10 cellular contexts compared by ENCODE assay signal in the genomic region with DNA sequence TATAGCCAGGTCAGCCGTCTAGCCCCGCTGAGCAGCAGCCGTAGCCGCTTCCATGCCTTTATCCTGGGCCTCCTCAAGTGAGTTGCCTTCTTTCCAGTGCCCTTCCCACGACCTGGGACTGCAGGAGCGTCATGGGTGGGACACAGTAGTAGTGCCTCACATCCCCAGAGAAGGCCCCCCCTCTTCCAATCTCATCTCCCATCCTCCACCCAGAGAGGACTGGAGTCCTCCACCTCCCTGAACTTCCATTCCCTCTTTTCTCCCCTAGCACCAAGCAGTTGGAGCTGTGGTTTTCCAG. TPM values are rescaled to one million over a fixed set of nuclear protein-coding genes. Genes with fewer than 3 reads are reported as not detected.
DNase-seq lines count a peak whose midpoint lies in the region; ATAC-seq and TF ChIP-seq lines count a peak whose summit lies in the region.
"Had no signal": no experiment of that assay in that cellular context is flagged by ENCODE, and none has a peak within 500 bp of the region (broad histone marks: within the 10 kb centered on the region; RNA-seq: fewer than 3 reads in every experiment).

No MANE protein-coding gene starts in this region.

- peak overlapping the region; percentile 92 for H3K4me3 Mint-ChIP-seq in dendritic cell treated with granulocyte-macrophage colony-stimulating factor and Interleukin-4, amounts not matched to agents 40 ng/mL and 50 ng/mL, for 4 days
- peak overlapping the region; percentile 84 to 94 (median 94) for H3K4me3 Mint-ChIP-seq in nephron

- H3K4me3 ChIP-seq in AG10803 (ENCODE audit: low read length) (peak overlapping the region; percentile 93), LNCaP clone FGC (ENCODE audit: low read depth, low read length) (peak overlapping the region; percentile 95)

- peaks cover 6% of the 10 kb centered on the region for H3K27me3 Mint-ChIP-seq in dendritic cell treated with granulocyte-macrophage colony-stimulating factor and Interleukin-4, amounts not matched to agents 40 ng/mL and 50 ng/mL, for 4 days
- no peaks in the 10 kb centered on the region for H3K27me3 Mint-ChIP-seq in nephron (ENCODE audit: low read depth)

- H3K4me1 Mint-ChIP-seq in dendritic cell treated with granulocyte-macrophage colony-stimulating factor and Interleukin-4, amounts not matched to agents 40 ng/mL and 50 ng/mL, for 4 days (ENCODE audit: low read depth): peaks cover 53% of the 10 kb centered on the region
- H3K4me1 Mint-ChIP-seq in nephron: peaks cover 21% of the 10 kb centered on the region

- TF ChIP-seq CTCF in AG10803 (conservative IDR thresholded peaks at IDR 0.05; ENCODE audit: low read length) (no peak), LNCaP clone FGC (IDR thresholded peaks at IDR 0.05; ENCODE audit: control insufficient read depth, extremely low read depth, insufficient read depth) (no peak), nephron (IDR thresholded peaks at IDR 0.05; ENCODE audit: unreplicated experiment in 3 of 3) (no peak)

- DNase-seq in AG10803 (ENCODE audit: low read depth) (no peak), LNCaP clone FGC (ENCODE audit: low read depth) (no peak), HT-29 (ENCODE audit: low spot score) (no peak), pons (ENCODE audit: low spot score) (no peak)

- intact Hi-C loops in dendritic cell treated with granulocyte-macrophage colony-stimulating factor and Interleukin-4, amounts not matched to agents 40 ng/mL and 50 ng/mL, for 4 days (cut with micrococcal nuclease): loop anchor here (2.0 kb wide), 1 partner anchor 75 kb away; no protein-coding TSS in a partner anchor

- no peaks in the 10 kb centered on the region for H3K9me3 Mint-ChIP-seq in dendritic cell treated with granulocyte-macrophage colony-stimulating factor and Interleukin-4, amounts not matched to agents 40 ng/mL and 50 ng/mL, for 4 days
- H3K9me3 Mint-ChIP-seq in nephron: no peaks in the 10 kb centered on the region

- H3K27ac Mint-ChIP-seq in dendritic cell treated with granulocyte-macrophage colony-stimulating factor and Interleukin-4, amounts not matched to agents 40 ng/mL and 50 ng/mL, for 4 days: peak overlapping the region; percentile 89
- peak overlapping the region in 2 of 3 experiments; percentile 6 to 45 for H3K27ac Mint-ChIP-seq in nephron

- peaks cover 57% of the 10 kb centered on the region for H3K36me3 Mint-ChIP-seq in dendritic cell treated with granulocyte-macrophage colony-stimulating factor and Interleukin-4, amounts not matched to agents 40 ng/mL and 50 ng/mL, for 4 days (ENCODE audit: low read depth)
- H3K36me3 Mint-ChIP-seq in nephron (ENCODE audit: low read depth): peaks cover 17% of the 10 kb centered on the region

- no peak for ATAC-seq in esophagus mucosa
- no peak for ATAC-seq in HG03045 (IDR thresholded peaks at IDR 0.05; ENCODE audit: unreplicated experiment)

RNA-seq across cellular contexts. Expression of gene RUSC1, which starts 4.9 kb away (rescaled TPM):
- 80.6 and 86.9 TPM in 2 replicates for total RNA-seq in HT-29 (2014; rRNA removed; shearing (Covaris generic))
- 40.7 TPM for total RNA-seq in esophagus mucosa

RNA-seq across cellular contexts. Expression of gene FDPS, which starts 16.9 kb away (rescaled TPM):
- 270 and 302 TPM in 2 replicates for total RNA-seq in HT-29 (2014; rRNA removed; shearing (Covaris generic))
- total RNA-seq in esophagus mucosa: 401 TPM

RNA-seq across cellular contexts. Expression of gene PKLR, which starts 24.3 kb away (rescaled TPM):
- 0.28 TPM in 1 of 2 replicates, not detected in the other for total RNA-seq in HT-29 (2014; rRNA removed; shearing (Covaris generic))
- 0.20 TPM for total RNA-seq in esophagus mucosa
- total RNA-seq: frontal cortex; T-helper 1 cell treated with Interleukin-12 subunit alpha and Interleukin-12 subunit beta and Interleukin-4 antibody, amounts not matched to agents 30 ng/mL and 1 ng/mL, for 36 hours had no signal

RNA-seq across cellular contexts. Expression of gene HCN3, which starts 48.3 kb away (rescaled TPM):
- total RNA-seq in HT-29 (2014; rRNA removed; shearing (Covaris generic)): 4.3 and 6.4 TPM in 2 replicates
- total RNA-seq in esophagus mucosa: 1.7 TPM

RNA-seq across cellular contexts. Expression of gene CLK2, which starts 52.2 kb away (rescaled TPM):
- total RNA-seq in HT-29 (2014; rRNA removed; shearing (Covaris generic)): 29.3 and 35.2 TPM in 2 replicates
- 16.9 TPM for total RNA-seq in esophagus mucosa
